37 cellular contexts compared by ENCODE assay signal in the genomic region with DNA sequence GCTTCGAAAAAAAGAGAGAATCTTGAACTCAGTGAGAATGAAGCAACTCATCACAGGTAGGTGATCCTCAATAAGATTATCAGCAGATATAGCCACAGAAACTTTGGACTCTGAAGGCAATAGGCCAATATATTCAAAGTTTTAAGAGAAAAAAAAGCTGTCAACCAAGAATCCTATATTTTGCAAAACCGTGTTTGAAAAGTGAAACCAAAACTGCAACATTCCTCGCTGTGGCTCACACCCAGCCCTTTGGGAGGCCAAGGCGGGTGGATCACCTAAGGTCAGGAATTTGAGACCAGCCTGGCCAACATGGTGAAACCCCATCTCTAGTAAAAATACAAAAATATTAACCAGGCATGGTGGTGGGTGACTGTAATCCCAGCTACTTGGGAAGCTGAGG.
"Had no signal": no experiment of that assay in that cellular context is flagged by ENCODE, and none has a peak within 500 bp of the region (broad histone marks: within the 10 kb centered on the region; RNA-seq: fewer than 3 reads in every experiment).

No MANE protein-coding gene starts in this region.

- H3K4me3 ChIP-seq: cardiac muscle cell, Peyer's patch had no signal

- H3K27ac ChIP-seq: brain microvascular endothelial cell, cardiac muscle cell, Peyer's patch, RWPE1, WERI-Rb-1 had no signal

- DNase-seq: activated CD4-positive, alpha-beta T cell treated with anti-CD3 and anti-CD28 coated beads for 1 hour; activated CD4-positive, alpha-beta T cell treated with anti-CD3 and anti-CD28 coated beads, Interleukin-2, amount 10 ng/mL, durations not matched to agents 24 days and 14 days; activated CD4-positive, alpha-beta T cell treated with anti-CD3 and anti-CD28 coated beads, Interleukin-2, amount 50 U/mL, for 4 hours; activated CD4-positive, CD25-positive, alpha-beta regulatory T cell; activated CD8-positive, alpha-beta T cell treated with anti-CD3 and anti-CD28 coated beads for 36 hours; activated effector memory CD4-positive, alpha-beta T cell treated with anti-CD3 and anti-CD28 coated beads, Interleukin-2, amount 50 U/mL, for 16 hours; activated naive CD4-positive, alpha-beta T cell; activated naive CD4-positive, alpha-beta T cell treated with anti-CD3 and anti-CD28 coated beads, Interleukin-2, amount 50 U/mL, for 16 hours; activated naive CD8-positive, alpha-beta T cell treated with anti-CD3 and anti-CD28 coated beads for 36 hours; activated T-cell treated with anti-CD3 and anti-CD28 coated beads, Interleukin-2, amount 50 U/mL, for 1 hour; activated T-cell treated with anti-CD3 and anti-CD28 coated beads, Interleukin-2, amount 50 U/mL, for 72 hours; amniotic stem cell; aorta; brain microvascular endothelial cell; Kasumi-1; KG1; MM.1S; NCI-H1092 treated with DMSO at 0.1 percent for 48 hours; NCI-H1417 treated with DMSO at 0.1 percent for 48 hours; NCI-H187 treated with DMSO at 0.1 percent for 48 hours; NCI-H2081; NCI-H226; NCI-H446 treated with DMSO at 0.1 percent for 48 hours; NCI-H524; NCI-H69; NCI-H82; PC-3; Peyer's patch; SW 1271; T-helper 1 cell; T-helper 2 cell; T-helper 9 cell; WERI-Rb-1 had no signal

- H3K36me3 ChIP-seq: brain microvascular endothelial cell, cardiac muscle cell, Peyer's patch, WERI-Rb-1 had no signal

- ATAC-seq: activated CD8-positive, alpha-beta T cell treated with anti-CD3 and anti-CD28 coated beads for 36 hours; activated T-cell treated with anti-CD3 and anti-CD28 coated beads, Interleukin-2, amount 50 U/mL, for 72 hours; activated T-helper 17 cell treated with anti-CD3 and anti-CD28 coated beads, Interleukin-2, amount 50 U/mL, for 72 hours; PC-3; Right ventricle myocardium inferior had no signal

- H3K27me3 ChIP-seq: brain microvascular endothelial cell, cardiac muscle cell, Peyer's patch had no signal

- H3K4me1 ChIP-seq: Peyer's patch had no signal

- H3K9me3 ChIP-seq: Peyer's patch had no signal
